25 cellular contexts compared by ENCODE assay signal in genomic region chr6:117501722-117502121, GRCh38.
"Had no signal": no experiment of that assay in that cellular context is flagged by ENCODE, and none has a peak within 500 bp of the region (broad histone marks: within the 10 kb centered on the region; RNA-seq: fewer than 3 reads in every experiment).

No MANE protein-coding gene starts in this region.

- DNase-seq: activated CD4-positive, alpha-beta memory T cell treated with anti-CD3 and anti-CD28 coated beads, Interleukin-2, amount 10 ng/mL, durations not matched to agents 7 days and 5 days; activated CD4-positive, alpha-beta T cell treated with anti-CD3 and anti-CD28 coated beads for 4 hours; activated CD8-positive, alpha-beta memory T cell treated with anti-CD3 and anti-CD28 coated beads, Interleukin-2, amount 10 ng/mL, durations not matched to agents 7 days and 5 days; activated naive CD4-positive, alpha-beta T cell; activated naive CD8-positive, alpha-beta T cell treated with anti-CD3 and anti-CD28 coated beads for 36 hours; amniotic stem cell; caudate nucleus; gastrocnemius medialis; head of caudate nucleus; kidney; left lung; nephron progenitor cell; nucleus accumbens; posterior cingulate gyrus; retina; stimulated activated CD4-positive, alpha-beta T cell treated with anti-CD3 and anti-CD28 coated beads, Interleukin-12 subunit alpha, Interleukin-12 subunit beta, amount 100 ng/mL, for 4 hours; stimulated activated CD4-positive, alpha-beta T cell treated with anti-CD3 and anti-CD28 coated beads, Interleukin-1b, Interleukin-23, amount 100 ng/mL, for 48 hours; stimulated activated CD8-positive, alpha-beta memory T cell treated with anti-CD3 and anti-CD28 coated beads, Interleukin-4, amount 100 ng/mL, for 48 hours; stimulated activated naive CD4-positive, alpha-beta T cell treated with Interleukin-2 at 50 U/mL for 16 hours; tibial artery had no signal

- H3K27ac Mint-ChIP-seq: activated CD4-positive, alpha-beta memory T cell treated with anti-CD3 and anti-CD28 coated beads, Interleukin-2, amount 10 ng/mL, durations not matched to agents 7 days and 5 days; activated CD8-positive, alpha-beta memory T cell treated with anti-CD3 and anti-CD28 coated beads, Interleukin-2, amount 10 ng/mL, durations not matched to agents 7 days and 5 days; activated naive CD8-positive, alpha-beta T cell treated with anti-CD3 and anti-CD28 coated beads for 36 hours; brain; nephron progenitor cell had no signal

- FAIRE-seq: colon, kidney, urothelium cell line had no signal

- H3K27me3 Mint-ChIP-seq: activated CD4-positive, alpha-beta memory T cell treated with anti-CD3 and anti-CD28 coated beads, Interleukin-2, amount 10 ng/mL, durations not matched to agents 7 days and 5 days; activated CD8-positive, alpha-beta memory T cell treated with anti-CD3 and anti-CD28 coated beads, Interleukin-2, amount 10 ng/mL, durations not matched to agents 7 days and 5 days; activated naive CD8-positive, alpha-beta T cell treated with anti-CD3 and anti-CD28 coated beads for 36 hours; brain had no signal

- H3K9me3 ChIP-seq: gastrocnemius medialis, left lung, tibial artery had no signal

- H3K36me3 Mint-ChIP-seq: activated naive CD8-positive, alpha-beta T cell treated with anti-CD3 and anti-CD28 coated beads for 36 hours; brain; WTC11 had no signal

- ATAC-seq: activated CD8-positive, alpha-beta memory T cell treated with anti-CD3 and anti-CD28 coated beads, Interleukin-2, amount 10 ng/mL, durations not matched to agents 7 days and 5 days; esophagus mucosa; gastrocnemius medialis; left lung; WTC11 had no signal

- H3K4me3 Mint-ChIP-seq: activated CD4-positive, alpha-beta memory T cell treated with anti-CD3 and anti-CD28 coated beads, Interleukin-2, amount 10 ng/mL, durations not matched to agents 7 days and 5 days; activated CD8-positive, alpha-beta memory T cell treated with anti-CD3 and anti-CD28 coated beads, Interleukin-2, amount 10 ng/mL, durations not matched to agents 7 days and 5 days; activated naive CD8-positive, alpha-beta T cell treated with anti-CD3 and anti-CD28 coated beads for 36 hours; brain; nephron progenitor cell; WTC11 had no signal

- H3K9me3 Mint-ChIP-seq: activated CD4-positive, alpha-beta memory T cell treated with anti-CD3 and anti-CD28 coated beads, Interleukin-2, amount 10 ng/mL, durations not matched to agents 7 days and 5 days; activated naive CD8-positive, alpha-beta T cell treated with anti-CD3 and anti-CD28 coated beads for 36 hours; brain; nephron progenitor cell; WTC11 had no signal

- H3K4me1 Mint-ChIP-seq: nephron progenitor cell, WTC11 had no signal

- H3K27ac ChIP-seq: gastrocnemius medialis, left lung, tibial artery had no signal

- H3K4me3 ChIP-seq: gastrocnemius medialis, left lung, tibial artery had no signal
